Comparison of ENCODE assay signal across 9 cellular contexts in the genomic region with DNA sequence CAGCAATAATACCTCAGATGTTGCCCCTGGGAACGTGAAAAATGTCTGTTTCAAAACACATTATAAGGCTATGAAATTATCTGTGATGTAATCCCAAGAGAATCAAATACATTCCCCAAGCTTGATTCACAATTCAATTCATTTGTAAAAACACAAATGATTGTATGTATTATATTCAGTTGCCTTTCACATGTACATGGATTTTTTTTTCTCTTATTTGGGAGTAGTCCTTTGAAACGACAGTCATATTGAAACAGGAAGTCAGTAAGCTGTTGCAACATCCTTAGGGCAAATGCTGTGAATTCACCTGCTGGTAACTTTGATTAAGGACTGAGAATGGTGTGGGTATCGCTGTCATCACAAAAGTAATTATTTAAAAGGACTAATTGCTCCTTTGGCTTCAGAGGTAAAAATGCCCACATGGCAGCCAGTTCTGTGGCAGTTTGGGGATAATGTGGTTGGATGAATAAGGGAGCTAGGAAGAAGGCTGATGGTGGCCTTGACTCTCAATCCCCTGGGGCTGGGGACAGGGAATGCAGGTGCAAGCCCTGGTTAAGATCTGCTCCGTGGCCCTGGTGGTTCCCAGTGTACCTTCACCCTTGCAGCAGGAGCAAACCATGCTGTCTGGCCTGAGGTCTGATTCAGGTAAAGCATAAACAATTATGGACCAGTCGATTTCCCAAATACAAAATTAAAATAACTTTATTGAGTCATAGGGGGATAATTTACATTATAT. TPM values are rescaled to one million over a fixed set of nuclear protein-coding genes. Genes with fewer than 3 reads are reported as not detected.
DNase-seq lines count a peak whose midpoint lies in the region; ATAC-seq and TF ChIP-seq lines count a peak whose summit lies in the region.
"Had no signal": no experiment of that assay in that cellular context is flagged by ENCODE, and none has a peak within 500 bp of the region (broad histone marks: within the 10 kb centered on the region; RNA-seq: fewer than 3 reads in every experiment).

No MANE protein-coding gene starts in this region.

- peak overlapping the region; percentile 12 for H3K4me3 Mint-ChIP-seq in activated T-helper 17 cell treated with anti-CD3 and anti-CD28 coated beads, Interleukin-2, amount 50 U/mL, for 72 hours

- TF ChIP-seq EP300 in Ishikawa (IDR thresholded peaks at IDR 0.05; ENCODE audit: borderline replicate concordance) (no peak), esophagus muscularis mucosa (IDR thresholded peaks at IDR 0.05) (no peak)

- TF ChIP-seq CTCF in GM10248 (IDR thresholded peaks at IDR 0.05; ENCODE audit: control extremely low read depth, extremely low read depth, low read depth, missing control alignments) (no peak), osteoblast (IDR thresholded peaks at IDR 0.05; ENCODE audit: extremely low read depth, low read depth, low read length) (no peak), esophagus muscularis mucosa (IDR thresholded peaks at IDR 0.05) (no peak)

- WGBS in esophagus muscularis mucosa: 59% methylated on average over 5 of the region's 5 CpGs

- DNase-seq in GM10248 (ENCODE audit: extremely low spot score) (peak; percentile 41), osteoblast (ENCODE audit: insufficient read length, low spot score, missing footprints) (peak; percentile 65), occipital lobe (lab: John Stamatoyannopoulos, UW) (no peak), esophagus muscularis mucosa (ENCODE audit: extremely low spot score) (no peak), amniotic stem cell (lab: John Stamatoyannopoulos, UW) (no peak)

- TF ChIP-seq POLR2A in esophagus muscularis mucosa (IDR thresholded peaks at IDR 0.05; ENCODE audit: low read depth): no peak

- intact Hi-C loops in esophagus muscularis mucosa (cut with DNase I): no loop called here

- H3K4me3 ChIP-seq in osteoblast (ENCODE audit: insufficient read depth, low read length): no peak overlapping the region
- H3K4me3 ChIP-seq in esophagus muscularis mucosa: no peak overlapping the region
- H3K4me3 ChIP-seq: lung had no signal

- TF ChIP-seq RAD21 in Ishikawa (IDR thresholded peaks at IDR 0.05; ENCODE audit: low read depth): no peak

- no peaks in the 10 kb centered on the region for H3K36me3 ChIP-seq in osteoblast (ENCODE audit: insufficient read depth, low read length)
- H3K36me3 ChIP-seq in esophagus muscularis mucosa: no peaks in the 10 kb centered on the region

- H3K4me1 ChIP-seq in osteoblast (ENCODE audit: insufficient read depth, low read length) (peaks cover 33% of the 10 kb centered on the region), esophagus muscularis mucosa (no peaks in the 10 kb centered on the region)

- H3K36me3 Mint-ChIP-seq in activated T-helper 17 cell treated with anti-CD3 and anti-CD28 coated beads, Interleukin-2, amount 50 U/mL, for 72 hours (ENCODE audit: low read depth): no peaks in the 10 kb centered on the region

- peaks cover 13% of the 10 kb centered on the region for H3K4me1 Mint-ChIP-seq in activated T-helper 17 cell treated with anti-CD3 and anti-CD28 coated beads, Interleukin-2, amount 50 U/mL, for 72 hours

- ATAC-seq in GM21526 (IDR thresholded peaks at IDR 0.05; ENCODE audit: low FRiP score, unreplicated experiment): peak; percentile 86
- peak; percentile 71 for ATAC-seq in activated T-helper 17 cell treated with anti-CD3 and anti-CD28 coated beads, Interleukin-2, amount 50 U/mL, for 72 hours (replicated peaks)

- POLR2A ChIA-PET in GM10248 (lab: Yijun Ruan, JAX): no interaction called here

- H3K9me3 ChIP-seq in osteoblast (ENCODE audit: low read depth, low read length): no peaks in the 10 kb centered on the region
- H3K9me3 ChIP-seq in esophagus muscularis mucosa: no peaks in the 10 kb centered on the region

- H3K27me3 ChIP-seq in osteoblast (ENCODE audit: insufficient read depth, low read length) (no peaks in the 10 kb centered on the region), esophagus muscularis mucosa (peaks cover 0 to 3% (median 1%) of the 10 kb centered on the region in 4 donors)

- no peaks in the 10 kb centered on the region for H3K9me3 Mint-ChIP-seq in activated T-helper 17 cell treated with anti-CD3 and anti-CD28 coated beads, Interleukin-2, amount 50 U/mL, for 72 hours

- H3K79me2 ChIP-seq in osteoblast (ENCODE audit: insufficient read depth, low read length): no peaks in the 10 kb centered on the region

- no peaks in the 10 kb centered on the region for H4K20me1 ChIP-seq in osteoblast (ENCODE audit: insufficient read depth, low read length)

- H3K27ac ChIP-seq in osteoblast (ENCODE audit: low read depth, low read length): peak overlapping the region; percentile 12
- no peak overlapping the region for H3K27ac ChIP-seq in esophagus muscularis mucosa (replicated peaks in 1 of 4)

- peak overlapping the region; percentile 13 for H2AFZ ChIP-seq in osteoblast (ENCODE audit: low read length)

- H3K27ac Mint-ChIP-seq in activated T-helper 17 cell treated with anti-CD3 and anti-CD28 coated beads, Interleukin-2, amount 50 U/mL, for 72 hours: peak overlapping the region; percentile 25

- H3K4me2 ChIP-seq in osteoblast (ENCODE audit: insufficient read depth, low read length): no peak overlapping the region

- H3K27me3 Mint-ChIP-seq in activated T-helper 17 cell treated with anti-CD3 and anti-CD28 coated beads, Interleukin-2, amount 50 U/mL, for 72 hours: peaks cover 8% of the 10 kb centered on the region

- CTCF ChIA-PET in GM10248 (lab: Yijun Ruan, JAX): interaction anchor here (1.1 kb wide), 1 partner anchor 776 kb away, joined by 3 read pairs; no protein-coding TSS in a partner anchor

TF ChIP-seq in Ishikawa, 13 proteins besides CTCF, POLR2A, EP300 and RAD21:
- no peak for TF ChIP-seq EGR1 (IDR thresholded peaks at IDR 0.05)
- peak; percentile 92 for TF ChIP-seq CEBPB (IDR thresholded peaks at IDR 0.05)

RNA-seq across cellular contexts. Expression of a gene that starts 13.3 kb away (rescaled TPM):
- under 1 TPM in 1 of 2 donors, not detected in 1; 0.35 TPM for total RNA-seq in activated T-helper 17 cell treated with anti-CD3 and anti-CD28 coated beads, Interleukin-2, amount 50 U/mL, for 72 hours
- total RNA-seq in osteoblast: not detected in 2 replicates
- 0.16 TPM for total RNA-seq in occipital lobe
- total RNA-seq in esophagus muscularis mucosa: under 1 TPM in 2 of 4 donors, not detected in 2; 0.42 to 0.52 TPM

Comparison
In these comparisons a context has a peak if more than half of its experiments do, and no peak if none do; other contexts are left out.
1. DNase-seq: peak in GM10248 (single experiment) and osteoblast (single experiment); none in occipital lobe (single experiment), esophagus muscularis mucosa (single experiment) and amniotic stem cell (single experiment).